In the genomic region with DNA sequence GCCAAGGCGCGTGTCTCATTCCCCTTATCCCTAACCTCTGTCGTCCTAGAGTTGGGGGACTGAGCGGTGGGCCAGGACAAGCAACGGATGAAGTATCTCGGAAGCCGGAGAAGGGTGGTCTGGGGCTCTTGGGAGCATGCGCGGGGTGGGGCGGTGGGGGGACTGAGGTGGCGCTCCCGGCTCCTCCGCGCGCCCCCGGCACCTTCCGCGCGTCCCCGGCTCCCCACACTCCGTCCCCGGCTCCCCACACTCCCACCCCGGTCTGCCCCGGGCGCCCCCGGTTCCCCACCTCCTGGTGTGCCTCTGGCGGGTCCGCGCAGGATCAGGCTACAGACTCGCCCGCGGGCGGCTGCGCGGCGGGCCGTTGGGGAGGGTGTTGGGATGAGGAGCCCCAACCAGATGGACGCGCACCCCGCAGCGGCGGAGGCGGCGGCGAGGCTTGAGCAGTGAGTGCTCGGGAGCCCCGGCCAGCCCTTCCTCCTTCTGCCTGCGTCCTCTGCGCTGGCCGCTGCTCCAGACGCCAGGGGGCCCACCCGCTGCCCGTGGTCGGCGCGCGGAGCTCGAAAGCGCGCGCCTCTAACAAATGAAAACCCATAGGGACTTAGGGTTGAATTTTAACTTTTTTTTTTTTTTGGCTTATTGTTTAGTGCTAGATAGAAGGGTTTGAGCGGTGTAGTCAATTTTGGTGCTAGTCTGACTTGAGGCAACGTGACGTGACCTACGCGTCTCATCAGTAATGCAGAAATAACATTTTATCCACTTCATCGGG, we compare ENCODE assay signal across 1 cellular context.
A peak's percentile ranks its signal among the peaks of the same experiment; 100 is the strongest.
TF ChIP-seq lines count a peak whose summit lies in the region.

No MANE protein-coding gene starts in this region.

TF ChIP-seq in HepG2, 621 proteins besides CTCF, POLR2A, EP300 and RAD21 (continued from another document and continues in another):
- TF ChIP-seq, protein P1, sequence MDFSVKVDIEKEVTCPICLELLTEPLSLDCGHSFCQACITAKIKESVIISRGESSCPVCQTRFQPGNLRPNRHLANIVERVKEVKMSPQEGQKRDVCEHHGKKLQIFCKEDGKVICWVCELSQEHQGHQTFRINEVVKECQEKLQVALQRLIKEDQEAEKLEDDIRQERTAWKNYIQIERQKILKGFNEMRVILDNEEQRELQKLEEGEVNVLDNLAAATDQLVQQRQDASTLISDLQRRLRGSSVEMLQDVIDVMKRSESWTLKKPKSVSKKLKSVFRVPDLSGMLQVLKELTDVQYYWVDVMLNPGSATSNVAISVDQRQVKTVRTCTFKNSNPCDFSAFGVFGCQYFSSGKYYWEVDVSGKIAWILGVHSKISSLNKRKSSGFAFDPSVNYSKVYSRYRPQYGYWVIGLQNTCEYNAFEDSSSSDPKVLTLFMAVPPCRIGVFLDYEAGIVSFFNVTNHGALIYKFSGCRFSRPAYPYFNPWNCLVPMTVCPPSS (IDR thresholded peaks at IDR 0.05) = no peak
- no peak for TF ChIP-seq AHR (CRISPR knock-in tag; IDR thresholded peaks at IDR 0.05)
- TF ChIP-seq, protein P2, sequence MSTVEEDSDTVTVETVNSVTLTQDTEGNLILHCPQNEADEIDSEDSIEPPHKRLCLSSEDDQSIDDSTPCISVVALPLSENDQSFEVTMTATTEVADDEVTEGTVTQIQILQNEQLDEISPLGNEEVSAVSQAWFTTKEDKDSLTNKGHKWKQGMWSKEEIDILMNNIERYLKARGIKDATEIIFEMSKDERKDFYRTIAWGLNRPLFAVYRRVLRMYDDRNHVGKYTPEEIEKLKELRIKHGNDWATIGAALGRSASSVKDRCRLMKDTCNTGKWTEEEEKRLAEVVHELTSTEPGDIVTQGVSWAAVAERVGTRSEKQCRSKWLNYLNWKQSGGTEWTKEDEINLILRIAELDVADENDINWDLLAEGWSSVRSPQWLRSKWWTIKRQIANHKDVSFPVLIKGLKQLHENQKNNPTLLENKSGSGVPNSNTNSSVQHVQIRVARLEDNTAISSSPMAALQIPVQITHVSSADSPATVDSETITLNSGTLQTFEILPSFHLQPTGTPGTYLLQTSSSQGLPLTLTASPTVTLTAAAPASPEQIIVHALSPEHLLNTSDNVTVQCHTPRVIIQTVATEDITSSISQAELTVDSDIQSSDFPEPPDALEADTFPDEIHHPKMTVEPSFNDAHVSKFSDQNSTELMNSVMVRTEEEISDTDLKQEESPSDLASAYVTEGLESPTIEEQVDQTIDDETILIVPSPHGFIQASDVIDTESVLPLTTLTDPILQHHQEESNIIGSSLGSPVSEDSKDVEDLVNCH (CRISPR knock-in tag; IDR thresholded peaks at IDR 0.05) = no peak
- peak; percentile 42; the same call in 1 of the 2 replicates for TF ChIP-seq ZNF761 (CRISPR knock-in tag; conservative IDR thresholded peaks at IDR 0.05)
- TF ChIP-seq, protein P3, sequence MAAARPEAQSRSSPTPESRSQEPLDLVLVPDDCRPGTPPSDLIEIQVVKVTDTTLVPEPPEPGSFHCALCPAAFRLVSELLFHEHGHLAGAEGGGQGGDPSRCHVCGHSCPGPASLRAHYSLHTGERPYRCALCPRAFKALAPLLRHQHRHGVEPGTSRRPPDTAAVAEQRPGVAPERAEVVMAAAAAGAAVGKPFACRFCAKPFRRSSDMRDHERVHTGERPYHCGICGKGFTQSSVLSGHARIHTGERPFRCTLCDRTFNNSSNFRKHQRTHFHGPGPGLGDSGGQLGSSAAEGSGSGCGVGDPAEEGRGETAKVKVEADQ (CRISPR knock-in tag; IDR thresholded peaks at IDR 0.05; ENCODE audit: borderline replicate concordance) = no peak
- TF ChIP-seq ZNF839 (CRISPR knock-in tag; IDR thresholded peaks at IDR 0.05; ENCODE audit: borderline replicate concordance) = no peak
- TF ChIP-seq SRSF1 (optimal IDR thresholded peaks at IDR 0.05; ENCODE audit: low read depth, low read length) = peak; percentile 64
- TF ChIP-seq, protein P4, sequence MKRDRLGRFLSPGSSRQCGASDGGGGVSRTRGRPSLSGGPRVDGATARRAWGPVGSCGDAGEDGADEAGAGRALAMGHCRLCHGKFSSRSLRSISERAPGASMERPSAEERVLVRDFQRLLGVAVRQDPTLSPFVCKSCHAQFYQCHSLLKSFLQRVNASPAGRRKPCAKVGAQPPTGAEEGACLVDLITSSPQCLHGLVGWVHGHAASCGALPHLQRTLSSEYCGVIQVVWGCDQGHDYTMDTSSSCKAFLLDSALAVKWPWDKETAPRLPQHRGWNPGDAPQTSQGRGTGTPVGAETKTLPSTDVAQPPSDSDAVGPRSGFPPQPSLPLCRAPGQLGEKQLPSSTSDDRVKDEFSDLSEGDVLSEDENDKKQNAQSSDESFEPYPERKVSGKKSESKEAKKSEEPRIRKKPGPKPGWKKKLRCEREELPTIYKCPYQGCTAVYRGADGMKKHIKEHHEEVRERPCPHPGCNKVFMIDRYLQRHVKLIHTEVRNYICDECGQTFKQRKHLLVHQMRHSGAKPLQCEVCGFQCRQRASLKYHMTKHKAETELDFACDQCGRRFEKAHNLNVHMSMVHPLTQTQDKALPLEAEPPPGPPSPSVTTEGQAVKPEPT (CRISPR knock-in tag; IDR thresholded peaks at IDR 0.05; ENCODE audit: low read depth) = no peak
- no peak for TF ChIP-seq NR2F2 (IDR thresholded peaks at IDR 0.05; ENCODE audit: borderline replicate concordance, low read depth)
- no peak for TF ChIP-seq TRIM24 (CRISPR knock-in tag; IDR thresholded peaks at IDR 0.05)
- TF ChIP-seq ZNF737 (CRISPR knock-in tag; IDR thresholded peaks at IDR 0.05; ENCODE audit: borderline replicate concordance) = no peak
- TF ChIP-seq JUNB (CRISPR knock-in tag; IDR thresholded peaks at IDR 0.05; ENCODE audit: borderline replicate concordance) = 0 out of 2 replicates have a peak, but pooled peaks have one; percentile 0
- 0 out of 2 replicates have a peak, but pooled peaks have one; percentile 62 for TF ChIP-seq ZMYM3 (CRISPR knock-in tag; IDR thresholded peaks at IDR 0.05)
- TF ChIP-seq FOXA1 (IDR thresholded peaks at IDR 0.05) = no peak
- TF ChIP-seq FOXA1 (CRISPR knock-in tag; IDR thresholded peaks at IDR 0.05) = peak; percentile 7; the same call in 1 of the 2 replicates
- no peak for TF ChIP-seq ZNF652 (CRISPR knock-in tag; IDR thresholded peaks at IDR 0.05; ENCODE audit: borderline replicate concordance, low read depth)
- TF ChIP-seq IRX3 (CRISPR knock-in tag; IDR thresholded peaks at IDR 0.05; ENCODE audit: borderline replicate concordance, low read depth) = no peak
- TF ChIP-seq ELF3 (CRISPR knock-in tag; IDR thresholded peaks at IDR 0.05) = peak; percentile 73
- TF ChIP-seq ZFP37 (CRISPR knock-in tag; IDR thresholded peaks at IDR 0.05; ENCODE audit: borderline replicate concordance) = no peak
- TF ChIP-seq PCBP2 (optimal IDR thresholded peaks at IDR 0.05; ENCODE audit: low read depth, low read length, poor library complexity, severe bottlenecking) = no peak
- TF ChIP-seq, protein P5, sequence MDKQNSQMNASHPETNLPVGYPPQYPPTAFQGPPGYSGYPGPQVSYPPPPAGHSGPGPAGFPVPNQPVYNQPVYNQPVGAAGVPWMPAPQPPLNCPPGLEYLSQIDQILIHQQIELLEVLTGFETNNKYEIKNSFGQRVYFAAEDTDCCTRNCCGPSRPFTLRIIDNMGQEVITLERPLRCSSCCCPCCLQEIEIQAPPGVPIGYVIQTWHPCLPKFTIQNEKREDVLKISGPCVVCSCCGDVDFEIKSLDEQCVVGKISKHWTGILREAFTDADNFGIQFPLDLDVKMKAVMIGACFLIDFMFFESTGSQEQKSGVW (CRISPR knock-in tag; IDR thresholded peaks at IDR 0.05; ENCODE audit: borderline replicate concordance) = no peak
- TF ChIP-seq, protein P6, sequence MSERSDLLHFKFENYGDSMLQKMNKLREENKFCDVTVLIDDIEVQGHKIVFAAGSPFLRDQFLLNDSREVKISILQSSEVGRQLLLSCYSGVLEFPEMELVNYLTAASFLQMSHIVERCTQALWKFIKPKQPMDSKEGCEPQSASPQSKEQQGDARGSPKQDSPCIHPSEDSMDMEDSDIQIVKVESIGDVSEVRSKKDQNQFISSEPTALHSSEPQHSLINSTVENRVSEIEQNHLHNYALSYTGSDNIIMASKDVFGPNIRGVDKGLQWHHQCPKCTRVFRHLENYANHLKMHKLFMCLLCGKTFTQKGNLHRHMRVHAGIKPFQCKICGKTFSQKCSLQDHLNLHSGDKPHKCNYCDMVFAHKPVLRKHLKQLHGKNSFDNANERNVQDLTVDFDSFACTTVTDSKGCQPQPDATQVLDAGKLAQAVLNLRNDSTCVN (CRISPR knock-in tag; IDR thresholded peaks at IDR 0.05; ENCODE audit: borderline replicate concordance) = no peak; the same call in 1 of the 2 replicates
- no peak for TF ChIP-seq MAFG (CRISPR knock-in tag; IDR thresholded peaks at IDR 0.05)
- no peak for TF ChIP-seq PRPF4 (IDR thresholded peaks at IDR 0.05; ENCODE audit: low read depth, low read length, poor library complexity, severe bottlenecking)
- 0 out of 2 replicates have a peak, but pooled peaks have one; percentile 46 for TF ChIP-seq ZSCAN9 (CRISPR knock-in tag; IDR thresholded peaks at IDR 0.05; ENCODE audit: borderline replicate concordance)
- TF ChIP-seq, protein P7, sequence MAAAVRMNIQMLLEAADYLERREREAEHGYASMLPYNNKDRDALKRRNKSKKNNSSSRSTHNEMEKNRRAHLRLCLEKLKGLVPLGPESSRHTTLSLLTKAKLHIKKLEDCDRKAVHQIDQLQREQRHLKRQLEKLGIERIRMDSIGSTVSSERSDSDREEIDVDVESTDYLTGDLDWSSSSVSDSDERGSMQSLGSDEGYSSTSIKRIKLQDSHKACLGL (CRISPR knock-in tag; IDR thresholded peaks at IDR 0.05) = no peak
- TF ChIP-seq ZNF335 (CRISPR knock-in tag; IDR thresholded peaks at IDR 0.05) = 0 out of 2 replicates have a peak, but pooled peaks have one; percentile 29
- peak; percentile 83; the same call in 1 of the 2 replicates for TF ChIP-seq MYNN (CRISPR knock-in tag; IDR thresholded peaks at IDR 0.05; ENCODE audit: low read depth)
- TF ChIP-seq SMARCC2 (IDR thresholded peaks at IDR 0.05) = no peak
- TF ChIP-seq ZNF672 (CRISPR knock-in tag; IDR thresholded peaks at IDR 0.05) = no peak
- TF ChIP-seq MEF2D (CRISPR knock-in tag; IDR thresholded peaks at IDR 0.05) = no peak
- TF ChIP-seq NPAS2 (CRISPR knock-in tag; IDR thresholded peaks at IDR 0.05; ENCODE audit: borderline replicate concordance) = no peak
- TF ChIP-seq, protein P8, sequence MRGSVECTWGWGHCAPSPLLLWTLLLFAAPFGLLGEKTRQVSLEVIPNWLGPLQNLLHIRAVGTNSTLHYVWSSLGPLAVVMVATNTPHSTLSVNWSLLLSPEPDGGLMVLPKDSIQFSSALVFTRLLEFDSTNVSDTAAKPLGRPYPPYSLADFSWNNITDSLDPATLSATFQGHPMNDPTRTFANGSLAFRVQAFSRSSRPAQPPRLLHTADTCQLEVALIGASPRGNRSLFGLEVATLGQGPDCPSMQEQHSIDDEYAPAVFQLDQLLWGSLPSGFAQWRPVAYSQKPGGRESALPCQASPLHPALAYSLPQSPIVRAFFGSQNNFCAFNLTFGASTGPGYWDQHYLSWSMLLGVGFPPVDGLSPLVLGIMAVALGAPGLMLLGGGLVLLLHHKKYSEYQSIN (CRISPR knock-in tag; IDR thresholded peaks at IDR 0.05; ENCODE audit: borderline replicate concordance) = no peak
- TF ChIP-seq, protein P9, sequence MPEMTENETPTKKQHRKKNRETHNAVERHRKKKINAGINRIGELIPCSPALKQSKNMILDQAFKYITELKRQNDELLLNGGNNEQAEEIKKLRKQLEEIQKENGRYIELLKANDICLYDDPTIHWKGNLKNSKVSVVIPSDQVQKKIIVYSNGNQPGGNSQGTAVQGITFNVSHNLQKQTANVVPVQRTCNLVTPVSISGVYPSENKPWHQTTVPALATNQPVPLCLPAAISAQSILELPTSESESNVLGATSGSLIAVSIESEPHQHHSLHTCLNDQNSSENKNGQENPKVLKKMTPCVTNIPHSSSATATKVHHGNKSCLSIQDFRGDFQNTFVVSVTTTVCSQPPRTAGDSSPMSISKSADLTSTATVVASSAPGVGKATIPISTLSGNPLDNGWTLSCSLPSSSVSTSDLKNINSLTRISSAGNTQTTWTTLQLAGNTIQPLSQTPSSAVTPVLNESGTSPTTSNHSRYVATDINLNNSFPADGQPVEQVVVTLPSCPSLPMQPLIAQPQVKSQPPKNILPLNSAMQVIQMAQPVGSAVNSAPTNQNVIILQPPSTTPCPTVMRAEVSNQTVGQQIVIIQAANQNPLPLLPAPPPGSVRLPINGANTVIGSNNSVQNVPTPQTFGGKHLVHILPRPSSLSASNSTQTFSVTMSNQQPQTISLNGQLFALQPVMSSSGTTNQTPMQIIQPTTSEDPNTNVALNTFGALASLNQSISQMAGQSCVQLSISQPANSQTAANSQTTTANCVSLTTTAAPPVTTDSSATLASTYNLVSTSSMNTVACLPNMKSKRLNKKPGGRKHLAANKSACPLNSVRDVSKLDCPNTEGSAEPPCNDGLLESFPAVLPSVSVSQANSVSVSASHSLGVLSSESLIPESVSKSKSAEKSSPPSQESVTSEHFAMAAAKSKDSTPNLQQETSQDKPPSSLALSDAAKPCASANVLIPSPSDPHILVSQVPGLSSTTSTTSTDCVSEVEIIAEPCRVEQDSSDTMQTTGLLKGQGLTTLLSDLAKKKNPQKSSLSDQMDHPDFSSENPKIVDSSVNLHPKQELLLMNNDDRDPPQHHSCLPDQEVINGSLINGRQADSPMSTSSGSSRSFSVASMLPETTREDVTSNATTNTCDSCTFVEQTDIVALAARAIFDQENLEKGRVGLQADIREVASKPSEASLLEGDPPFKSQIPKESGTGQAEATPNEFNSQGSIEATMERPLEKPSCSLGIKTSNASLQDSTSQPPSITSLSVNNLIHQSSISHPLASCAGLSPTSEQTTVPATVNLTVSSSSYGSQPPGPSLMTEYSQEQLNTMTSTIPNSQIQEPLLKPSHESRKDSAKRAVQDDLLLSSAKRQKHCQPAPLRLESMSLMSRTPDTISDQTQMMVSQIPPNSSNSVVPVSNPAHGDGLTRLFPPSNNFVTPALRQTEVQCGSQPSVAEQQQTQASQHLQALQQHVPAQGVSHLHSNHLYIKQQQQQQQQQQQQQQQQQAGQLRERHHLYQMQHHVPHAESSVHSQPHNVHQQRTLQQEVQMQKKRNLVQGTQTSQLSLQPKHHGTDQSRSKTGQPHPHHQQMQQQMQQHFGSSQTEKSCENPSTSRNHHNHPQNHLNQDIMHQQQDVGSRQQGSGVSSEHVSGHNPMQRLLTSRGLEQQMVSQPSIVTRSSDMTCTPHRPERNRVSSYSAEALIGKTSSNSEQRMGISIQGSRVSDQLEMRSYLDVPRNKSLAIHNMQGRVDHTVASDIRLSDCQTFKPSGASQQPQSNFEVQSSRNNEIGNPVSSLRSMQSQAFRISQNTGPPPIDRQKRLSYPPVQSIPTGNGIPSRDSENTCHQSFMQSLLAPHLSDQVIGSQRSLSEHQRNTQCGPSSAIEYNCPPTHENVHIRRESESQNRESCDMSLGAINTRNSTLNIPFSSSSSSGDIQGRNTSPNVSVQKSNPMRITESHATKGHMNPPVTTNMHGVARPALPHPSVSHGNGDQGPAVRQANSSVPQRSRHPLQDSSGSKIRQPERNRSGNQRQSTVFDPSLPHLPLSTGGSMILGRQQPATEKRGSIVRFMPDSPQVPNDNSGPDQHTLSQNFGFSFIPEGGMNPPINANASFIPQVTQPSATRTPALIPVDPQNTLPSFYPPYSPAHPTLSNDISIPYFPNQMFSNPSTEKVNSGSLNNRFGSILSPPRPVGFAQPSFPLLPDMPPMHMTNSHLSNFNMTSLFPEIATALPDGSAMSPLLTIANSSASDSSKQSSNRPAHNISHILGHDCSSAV (CRISPR knock-in tag; IDR thresholded peaks at IDR 0.05; ENCODE audit: borderline replicate concordance) = no peak
